8 cellular contexts compared by ENCODE assay signal in the genomic region with DNA sequence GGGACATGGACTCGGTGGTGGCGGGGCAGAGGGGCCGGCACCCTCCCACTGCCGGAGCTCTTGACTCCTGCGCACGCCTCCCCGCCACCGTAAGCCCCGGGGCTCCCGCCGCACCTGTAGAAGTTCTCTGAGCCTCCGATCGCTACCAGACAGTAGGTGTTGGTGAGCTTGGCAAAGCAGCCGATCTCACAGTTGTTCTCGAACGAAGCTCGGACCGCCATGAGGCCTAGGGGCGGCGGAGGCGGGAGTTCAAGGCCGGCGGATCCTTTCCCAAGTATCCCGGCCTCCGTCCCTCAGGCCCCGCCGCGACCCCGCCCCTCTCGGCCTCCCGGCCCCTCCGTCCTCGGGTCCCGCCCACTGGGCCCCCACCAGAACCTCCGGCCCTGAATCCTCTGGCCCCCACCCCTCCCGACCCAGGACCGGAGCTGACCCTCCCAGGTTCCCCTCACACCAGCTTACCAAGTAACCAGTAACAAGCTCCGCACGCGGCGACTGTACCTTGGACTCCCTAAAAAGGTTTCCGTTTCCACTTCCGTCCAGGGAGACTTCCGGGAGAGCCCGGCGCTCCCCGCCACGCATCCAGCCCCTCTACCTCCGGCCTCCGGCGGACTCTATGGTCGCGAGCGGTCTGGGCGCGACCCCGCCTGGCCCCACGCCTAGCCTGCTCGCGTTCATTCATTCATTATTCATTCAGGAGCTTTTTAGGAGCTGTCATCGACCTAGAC. TPM values are rescaled to one million over a fixed set of nuclear protein-coding genes. Genes with fewer than 3 reads are reported as not detected.
A peak's percentile ranks its signal among the peaks of the same experiment; 100 is the strongest.
DNase-seq lines count a peak whose midpoint lies in the region; ATAC-seq and TF ChIP-seq lines count a peak whose summit lies in the region.

A gene (minus strand): TSS at position 506 of the 725 bp plus-strand sequence. CDS start 285 bp downstream, at position 221.

- no peaks in the 10 kb centered on the region for H3K27me3 Mint-ChIP-seq in chondrocyte (ENCODE audit: low read depth)

- TF ChIP-seq CTCF in 22Rv1 (IDR thresholded peaks at IDR 0.05): no peak
- no peak for TF ChIP-seq CTCF in chondrocyte (IDR thresholded peaks at IDR 0.05)
- no peak for TF ChIP-seq CTCF in kidney epithelial cell (IDR thresholded peaks at IDR 0.05; ENCODE audit: insufficient read depth, low read length, poor library complexity, severe bottlenecking)

- DNase-seq in NCI-H446 treated with DMSO at 0.1 percent for 48 hours (lab: John Stamatoyannopoulos, UW) (peak; percentile 71), chondrocyte (ENCODE audit: low spot score) (no peak), kidney epithelial cell (ENCODE audit: low read depth) (no peak)
- DNase-seq in activated CD4-positive, CD25-positive, alpha-beta regulatory T cell treated with anti-CD3 and anti-CD28 coated beads, Interleukin-2, amount 50 U/mL, for 72 hours: peak; percentile 73
- DNase-seq in stimulated activated CD4-positive, alpha-beta T cell treated with anti-CD3 and anti-CD28 coated beads, Interleukin-15, amount 100 ng/mL, for 48 hours (ENCODE audit: low read depth in 2 of 2): peak; percentile 74 to 75

- peaks cover 33% of the 10 kb centered on the region for H3K4me1 Mint-ChIP-seq in chondrocyte (ENCODE audit: low read depth)

- H3K27ac ChIP-seq in 22Rv1: peak within 1 kb of the TSS; percentile 85

- peak within 1 kb of the TSS; percentile 93 for H3K4me3 Mint-ChIP-seq in chondrocyte (ENCODE audit: unreplicated experiment)

- peak; percentile 88 for ATAC-seq in GM18511 (IDR thresholded peaks at IDR 0.05; ENCODE audit: unreplicated experiment)
- ATAC-seq in HG03103 (IDR thresholded peaks at IDR 0.05; ENCODE audit: low read depth, unreplicated experiment): peak; percentile 53

- peaks cover 3% of the 10 kb centered on the region for H3K36me3 ChIP-seq in kidney epithelial cell (ENCODE audit: control insufficient read depth, insufficient read depth, low read length)

- H3K4me3 ChIP-seq in kidney epithelial cell (ENCODE audit: low read depth, low read length): peak within 1 kb of the TSS; percentile 94

- H3K27me3 ChIP-seq in kidney epithelial cell (ENCODE audit: control insufficient read depth, insufficient read depth, low read length): no peaks in the 10 kb centered on the region

- H3K27ac Mint-ChIP-seq in chondrocyte (ENCODE audit: unreplicated experiment): peak within 1 kb of the TSS; percentile 97

- no peaks in the 10 kb centered on the region for H3K9me3 Mint-ChIP-seq in chondrocyte (ENCODE audit: low read depth)

- peaks cover 12% of the 10 kb centered on the region for H3K36me3 Mint-ChIP-seq in chondrocyte (ENCODE audit: low read depth)

RNA-seq across cellular contexts. Expression of the gene that starts here (rescaled TPM):
- total RNA-seq in chondrocyte (117 to 125 TPM (median 123 TPM) in 3 replicates), kidney epithelial cell (284 and 332 TPM in 2 replicates)

Comparison
In these comparisons a context has a peak if more than half of its experiments do, and no peak if none do; other contexts are left out.
1. DNase-seq: peak in NCI-H446 treated with DMSO at 0.1 percent for 48 hours (single experiment), activated CD4-positive, CD25-positive, alpha-beta regulatory T cell treated with anti-CD3 and anti-CD28 coated beads, Interleukin-2, amount 50 U/mL, for 72 hours (single experiment) and stimulated activated CD4-positive, alpha-beta T cell treated with anti-CD3 and anti-CD28 coated beads, Interleukin-15, amount 100 ng/mL, for 48 hours (2 of 2); none in chondrocyte (single experiment) and kidney epithelial cell (single experiment).